Comparison of ENCODE assay signal across 18 cellular contexts in genomic region chr19:36093687-36094086, GRCh38. TPM values are rescaled to one million over a fixed set of nuclear protein-coding genes. Genes with fewer than 3 reads are reported as not detected.
A peak's percentile ranks its signal among the peaks of the same experiment; 100 is the strongest.
DNase-seq lines count a peak whose midpoint lies in the region; ATAC-seq and TF ChIP-seq lines count a peak whose summit lies in the region.
"Had no signal": no experiment of that assay in that cellular context is flagged by ENCODE, and none has a peak within 500 bp of the region (broad histone marks: within the 10 kb centered on the region; RNA-seq: fewer than 3 reads in every experiment).

No MANE protein-coding gene starts in this region.

- no peak overlapping the region for H2BK120ac ChIP-seq in mesendoderm (ENCODE audit: low read depth, low read length)

- H3K27ac ChIP-seq in CD8-positive, alpha-beta T cell (ENCODE audit: low read depth, low read length): no peak overlapping the region
- H3K27ac ChIP-seq in OCI-LY7 (ENCODE audit: low read depth, low read length, poor library complexity, severe bottlenecking) (no peak overlapping the region), suprapubic skin (no peak overlapping the region), mesendoderm (ENCODE audit: low read depth, low read length) (no peak overlapping the region)

- no peak overlapping the region for H3K4ac ChIP-seq in mesendoderm (ENCODE audit: low read depth, low read length)

- no peaks in the 10 kb centered on the region for H3K36me3 ChIP-seq in CD8-positive, alpha-beta T cell (ENCODE audit: insufficient read depth, low read length)
- H3K36me3 ChIP-seq in OCI-LY7 (ENCODE audit: insufficient read depth, low read length): peaks cover 97% of the 10 kb centered on the region
- H3K36me3 ChIP-seq in suprapubic skin: no peaks in the 10 kb centered on the region
- peaks cover 5% of the 10 kb centered on the region for H3K36me3 ChIP-seq in mesendoderm (ENCODE audit: control insufficient read depth, insufficient read depth, low read length)

- no peak overlapping the region for H2BK5ac ChIP-seq in mesendoderm (ENCODE audit: low read length)

- DNase-seq in CD8-positive, alpha-beta T cell: no peak
- DNase-seq in GM13976 (ENCODE audit: low spot score) (peak; percentile 60), cerebellum (ENCODE audit: low spot score) (peak; percentile 84), midbrain (lab: John Stamatoyannopoulos, UW) (peak; percentile 67), OCI-LY7 (ENCODE audit: low spot score) (no peak), NCI-H1105 treated with DMSO at 0.1 percent for 48 hours (lab: John Stamatoyannopoulos, UW) (no peak), suprapubic skin (ENCODE audit: low spot score in 2 of 2) (no peak), mesendoderm (no peak)
- DNase-seq: activated CD4-positive, CD25-positive, alpha-beta regulatory T cell; BE2C; mesenchymal stem cell; NCI-H1694; nephron progenitor cell; SHP77 had no signal

- no peaks in the 10 kb centered on the region for H3K9me2 ChIP-seq in OCI-LY7 (ENCODE audit: insufficient read depth, low read length)

- H3K79me1 ChIP-seq in mesendoderm (ENCODE audit: low read length): no peaks in the 10 kb centered on the region

- no peak overlapping the region for H2BK15ac ChIP-seq in mesendoderm (replicated peaks; ENCODE audit: low read depth)

- no peak overlapping the region for H3K18ac ChIP-seq in mesendoderm (ENCODE audit: low read length)

- H3K27me3 Mint-ChIP-seq in CD8-positive, alpha-beta T cell (ENCODE audit: low read depth): no peaks in the 10 kb centered on the region
- H3K27me3 Mint-ChIP-seq: central memory CD8-positive, alpha-beta T cell; type B pancreatic cell had no signal

- no peak for TF ChIP-seq POLR2A in suprapubic skin (IDR thresholded peaks at IDR 0.05)

- no peak overlapping the region for H3K56ac ChIP-seq in mesendoderm (ENCODE audit: low read length)

- H3K79me2 ChIP-seq in OCI-LY7 (ENCODE audit: insufficient read depth, low read depth, low read length) (no peaks in the 10 kb centered on the region), mesendoderm (ENCODE audit: control insufficient read depth, insufficient read depth, low read length) (no peaks in the 10 kb centered on the region)

- H3K4me3 ChIP-seq in CD8-positive, alpha-beta T cell (ENCODE audit: low read depth, low read length): no peak overlapping the region
- H3K4me3 ChIP-seq in OCI-LY7 (ENCODE audit: low read depth, low read length, poor library complexity, severe bottlenecking) (no peak overlapping the region), suprapubic skin (no peak overlapping the region), mesendoderm (ENCODE audit: low read length) (no peak overlapping the region)

- H3K4me1 ChIP-seq in CD8-positive, alpha-beta T cell (ENCODE audit: insufficient read depth, low read length): peaks cover 15% of the 10 kb centered on the region
- no peaks in the 10 kb centered on the region for H3K4me1 ChIP-seq in OCI-LY7 (ENCODE audit: insufficient read depth, low read length, poor library complexity, severe bottlenecking)
- no peaks in the 10 kb centered on the region for H3K4me1 ChIP-seq in suprapubic skin
- H3K4me1 ChIP-seq in mesendoderm (ENCODE audit: control insufficient read depth, low read depth, low read length): no peaks in the 10 kb centered on the region
- H3K4me1 ChIP-seq: BE2C had no signal

- no peaks in the 10 kb centered on the region for H3K27me3 ChIP-seq in CD8-positive, alpha-beta T cell (ENCODE audit: insufficient read depth, low read length)
- H3K27me3 ChIP-seq in suprapubic skin (no peaks in the 10 kb centered on the region), mesendoderm (ENCODE audit: insufficient read depth, low read length, poor library complexity) (no peaks in the 10 kb centered on the region)
- H3K27me3 ChIP-seq: BE2C had no signal

- no peaks in the 10 kb centered on the region for H3K9me3 Mint-ChIP-seq in CD8-positive, alpha-beta T cell
- H3K9me3 Mint-ChIP-seq: central memory CD8-positive, alpha-beta T cell; nephron progenitor cell; type B pancreatic cell had no signal

- ATAC-seq in CD8-positive, alpha-beta T cell: no peak

- no peak overlapping the region for H2AK5ac ChIP-seq in mesendoderm (ENCODE audit: low read length)

- no peak overlapping the region for H2AFZ ChIP-seq in OCI-LY7 (ENCODE audit: low read length)

- TF ChIP-seq CTCF in CD8-positive, alpha-beta T cell (IDR thresholded peaks at IDR 0.05): no peak
- no peak for TF ChIP-seq CTCF in GM13976 (IDR thresholded peaks at IDR 0.05; ENCODE audit: borderline replicate concordance, control extremely low read depth, extremely low read depth, insufficient read depth, missing control alignments)
- TF ChIP-seq CTCF in OCI-LY7 (conservative IDR thresholded peaks at IDR 0.05; ENCODE audit: low read length): no peak
- no peak for TF ChIP-seq CTCF in suprapubic skin (IDR thresholded peaks at IDR 0.05)

- 79% methylated on average over 5 of the region's 6 CpGs for WGBS in suprapubic skin
- no CpG with 5 or more reads among the region's 6 CpGs for WGBS in mesendoderm (ENCODE audit: extremely low coverage, insufficient coverage, low lambda C conversion rate)

- no TSS peak for BruUV-seq in OCI-LY7 (replicated peaks; lab: Mats Ljungman, UMichigan)

- no peak overlapping the region for H3K9ac ChIP-seq in mesendoderm (ENCODE audit: low read length)

- no peaks in the 10 kb centered on the region for H4K20me1 ChIP-seq in OCI-LY7 (ENCODE audit: insufficient read depth, low read length)

- POLR2A ChIA-PET in CD8-positive, alpha-beta T cell (lab: Charles Lee): no interaction called here
- POLR2A ChIA-PET in OCI-LY7 (lab: Charles Lee): no interaction called here

- H3K4me3 Mint-ChIP-seq in CD8-positive, alpha-beta T cell: no peak overlapping the region
- H3K4me3 Mint-ChIP-seq: central memory CD8-positive, alpha-beta T cell; nephron progenitor cell; type B pancreatic cell had no signal

- CTCF ChIA-PET in CD8-positive, alpha-beta T cell (lab: Charles Lee): no interaction called here
- CTCF ChIA-PET in OCI-LY7 (lab: Charles Lee; ENCODE audit: unreplicated experiment): no interaction called here

- peak overlapping the region; percentile 64 for H3K27ac Mint-ChIP-seq in CD8-positive, alpha-beta T cell
- H3K27ac Mint-ChIP-seq: nephron progenitor cell, type B pancreatic cell had no signal

- in situ Hi-C loops in GM13976 (cut with MboI; ENCODE audit: low sequenced_read_pairs, unreplicated experiment): no loop called here

- H3K9me3 ChIP-seq in CD8-positive, alpha-beta T cell (ENCODE audit: low read length): no peaks in the 10 kb centered on the region
- H3K9me3 ChIP-seq in OCI-LY7 (ENCODE audit: low read length) (no peaks in the 10 kb centered on the region), suprapubic skin (no peaks in the 10 kb centered on the region)
- H3K9me3 ChIP-seq: BE2C had no signal

- peaks cover 14% of the 10 kb centered on the region for H3K4me1 Mint-ChIP-seq in CD8-positive, alpha-beta T cell (ENCODE audit: low read depth)
- H3K4me1 Mint-ChIP-seq: central memory CD8-positive, alpha-beta T cell; nephron progenitor cell had no signal

- no peak overlapping the region for H3K4me2 ChIP-seq in OCI-LY7 (ENCODE audit: low read length)
- no peak overlapping the region for H3K4me2 ChIP-seq in mesendoderm (ENCODE audit: low read length)

- H3K36me3 Mint-ChIP-seq in CD8-positive, alpha-beta T cell: no peaks in the 10 kb centered on the region

- H3K23ac ChIP-seq in mesendoderm (ENCODE audit: low read length): no peak overlapping the region

- intact Hi-C loops in CD8-positive, alpha-beta T cell (cut with DNase I, micrococcal nuclease): no loop called here
- intact Hi-C loops in OCI-LY7 (cut with micrococcal nuclease; ENCODE audit: unreplicated experiment): no loop called here

- no peak for TF ChIP-seq EP300 in suprapubic skin (IDR thresholded peaks at IDR 0.05)

- H4K8ac ChIP-seq in mesendoderm (ENCODE audit: low read depth, low read length): no peak overlapping the region

- H4K5ac ChIP-seq in mesendoderm (ENCODE audit: low read length): no peak overlapping the region

RNA-seq across cellular contexts. Expression of gene OVOL3, which starts 17.3 kb away (rescaled TPM):
- not detected for total RNA-seq in CD8-positive, alpha-beta T cell
- total RNA-seq in cerebellum (not detected), OCI-LY7 (2022) (not detected in 2 replicates), suprapubic skin (not detected)
- total RNA-seq in OCI-LY7 (2014; rRNA removed; shearing (Covaris generic)): not detected in 2 replicates
- 0.20 TPM for polyA plus RNA-seq in mesendoderm (2013, experiment 1 of 2)
- polyA plus RNA-seq in mesendoderm (2013, experiment 2 of 2): 0.11 TPM
- total RNA-seq: MCF 10A; T-helper 1 cell treated with Interleukin-12 subunit alpha and Interleukin-12 subunit beta and Interleukin-4 antibody, amounts not matched to agents 30 ng/mL and 1 ng/mL, for 36 hours had no signal

RNA-seq across cellular contexts. Expression of gene POLR2I, which starts 21.0 kb away (rescaled TPM):
- total RNA-seq in CD8-positive, alpha-beta T cell: 10 to 100 TPM; 27.4 to 34.7 TPM
- 58.7 TPM for total RNA-seq in cerebellum
- 149 and 151 TPM in 2 replicates for total RNA-seq in OCI-LY7 (2014; rRNA removed; shearing (Covaris generic))
- total RNA-seq in OCI-LY7 (2022): 76.0 and 78.6 TPM in 2 replicates
- 10 to 100 TPM; 21.8 to 57.5 (median 31.3) TPM for total RNA-seq in suprapubic skin
- polyA plus RNA-seq in mesendoderm (2013, experiment 1 of 2): 255 TPM
- polyA plus RNA-seq in mesendoderm (2013, experiment 2 of 2): 263 TPM

RNA-seq across cellular contexts. Expression of gene TBCB, which starts 21.6 kb away (rescaled TPM):
- total RNA-seq in CD8-positive, alpha-beta T cell: 10 to 100 TPM; 69.7 to 71.2 TPM
- total RNA-seq in cerebellum: 145 TPM
- total RNA-seq in OCI-LY7 (2014; rRNA removed; shearing (Covaris generic)): 198 and 200 TPM in 2 replicates
- 133 and 136 TPM in 2 replicates for total RNA-seq in OCI-LY7 (2022)
- 100 to 1,000 TPM in 1 of 4 donors, 10 to 100 TPM in 3; 63.2 to 117 (median 90.5) TPM for total RNA-seq in suprapubic skin
- 243 TPM for polyA plus RNA-seq in mesendoderm (2013, experiment 1 of 2)
- 228 TPM for polyA plus RNA-seq in mesendoderm (2013, experiment 2 of 2)

RNA-seq across cellular contexts. Expression of gene WDR62, which starts 39.0 kb away (rescaled TPM):
- 1 to 10 TPM; 2.1 to 2.2 TPM for total RNA-seq in CD8-positive, alpha-beta T cell
- total RNA-seq in cerebellum (4.4 TPM), OCI-LY7 (2022) (60.2 and 65.4 TPM in 2 replicates), suprapubic skin (1 to 10 TPM; 1.4 to 3.7 (median 1.8) TPM)
- 39.0 and 44.5 TPM in 2 replicates for total RNA-seq in OCI-LY7 (2014; rRNA removed; shearing (Covaris generic))
- polyA plus RNA-seq in mesendoderm (2013, experiment 1 of 2): 15.2 TPM
- polyA plus RNA-seq in mesendoderm (2013, experiment 2 of 2): 14.6 TPM

RNA-seq across cellular contexts. Expression of gene THAP8, which starts 39.6 kb away (rescaled TPM):
- total RNA-seq in CD8-positive, alpha-beta T cell: under 1 TPM; 0.31 to 0.57 TPM
- 1.7 TPM for total RNA-seq in cerebellum
- 4.9 and 7.3 TPM in 2 replicates for total RNA-seq in OCI-LY7 (2014; rRNA removed; shearing (Covaris generic))
- 7.3 and 7.5 TPM in 2 replicates for total RNA-seq in OCI-LY7 (2022)
- total RNA-seq in suprapubic skin: 10 to 100 TPM in 3 of 4 donors, 1 to 10 TPM in 1; 5.7 to 20.4 (median 10.9) TPM
- polyA plus RNA-seq in mesendoderm (2013, experiment 1 of 2): 2.2 TPM
- 2.1 TPM for polyA plus RNA-seq in mesendoderm (2013, experiment 2 of 2)

Comparison
In these comparisons a context has a peak if more than half of its experiments do, and no peak if none do; other contexts are left out.
1. DNase-seq: peak in GM13976 (single experiment), cerebellum (single experiment) and midbrain (single experiment); none in CD8-positive, alpha-beta T cell (0 of 7), OCI-LY7 (single experiment), NCI-H1105 treated with DMSO at 0.1 percent for 48 hours (single experiment), suprapubic skin (0 of 2) and mesendoderm (single experiment).